19 cellular contexts compared by ENCODE assay signal in the genomic region with DNA sequence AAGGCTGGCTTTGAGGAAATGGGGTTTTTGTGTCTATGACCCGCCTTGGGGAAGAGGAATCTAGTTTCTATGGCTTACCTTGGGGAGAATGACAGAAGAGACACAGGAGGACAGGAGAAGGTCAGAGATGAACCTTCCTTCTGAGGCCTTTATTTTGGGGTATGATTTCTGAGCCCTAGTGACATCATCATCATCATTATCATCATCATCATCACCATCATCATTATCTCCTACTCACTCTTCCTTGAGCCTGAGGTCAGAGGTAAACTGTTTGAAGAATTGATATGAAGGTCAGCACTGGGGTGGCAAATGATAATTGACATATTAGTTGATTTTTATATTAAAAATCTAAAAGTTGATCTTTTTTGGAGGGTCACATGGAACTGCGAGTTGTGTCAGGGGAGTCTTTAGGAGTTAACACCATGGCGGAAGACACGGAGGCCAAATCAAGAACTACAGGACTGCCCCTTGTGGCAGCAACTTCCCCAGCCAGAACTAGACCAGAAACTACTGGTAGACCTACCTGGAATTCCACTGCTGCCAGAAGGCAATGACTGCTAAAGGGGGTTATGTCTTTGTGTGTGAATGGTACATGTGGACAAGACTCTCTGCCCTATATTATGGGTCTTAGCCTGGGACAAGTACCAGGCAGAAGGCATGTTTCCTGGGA. TPM values are rescaled to one million over a fixed set of nuclear protein-coding genes. Genes with fewer than 3 reads are reported as not detected.
"Had no signal": no experiment of that assay in that cellular context is flagged by ENCODE, and none has a peak within 500 bp of the region (broad histone marks: within the 10 kb centered on the region; RNA-seq: fewer than 3 reads in every experiment).

No MANE protein-coding gene starts in this region.

- H3K9me3 Mint-ChIP-seq: activated naive CD8-positive, alpha-beta T cell treated with anti-CD3 and anti-CD28 coated beads for 36 hours; nephron had no signal

- H3K4me1 Mint-ChIP-seq: activated naive CD8-positive, alpha-beta T cell treated with anti-CD3 and anti-CD28 coated beads for 36 hours; nephron; stimulated activated naive B cell treated with anti-CD40 and anti-IgM and Interleukin-4, amounts not matched to agents 10 μg/mL and 1 μg/mL and 100 μg/mL, for 72 hours had no signal

- H3K27ac Mint-ChIP-seq: activated naive CD8-positive, alpha-beta T cell treated with anti-CD3 and anti-CD28 coated beads for 36 hours; nephron; stimulated activated naive B cell treated with anti-CD40 and anti-IgM and Interleukin-4, amounts not matched to agents 10 μg/mL and 1 μg/mL and 100 μg/mL, for 72 hours had no signal

- H3K4me3 Mint-ChIP-seq: activated naive CD8-positive, alpha-beta T cell treated with anti-CD3 and anti-CD28 coated beads for 36 hours; nephron; stimulated activated naive B cell treated with anti-CD40 and anti-IgM and Interleukin-4, amounts not matched to agents 10 μg/mL and 1 μg/mL and 100 μg/mL, for 72 hours had no signal

- H3K9me3 ChIP-seq: thyroid gland had no signal

- H3K27me3 Mint-ChIP-seq: activated naive CD8-positive, alpha-beta T cell treated with anti-CD3 and anti-CD28 coated beads for 36 hours had no signal

- H3K27ac ChIP-seq: foreskin keratinocyte, skin epidermis, thyroid gland had no signal

- DNase-seq: activated CD4-positive, alpha-beta T cell treated with anti-CD3 and anti-CD28 coated beads, Interleukin-2, amount 50 U/mL, for 1 hour; activated CD8-positive, alpha-beta memory T cell treated with anti-CD3 and anti-CD28 coated beads for 24 hours; activated naive CD8-positive, alpha-beta T cell treated with anti-CD3 and anti-CD28 coated beads for 36 hours; amygdala; cerebellar nuclear complex; effector CD8-positive, alpha-beta T cell; foreskin keratinocyte; glutamatergic neuron; hypothalamus; kidney; mesenchymal stem cell; occipital lobe; stimulated activated CD4-positive, alpha-beta T cell treated with anti-CD3 and anti-CD28 coated beads, Interleukin-15, amount 100 ng/mL, for 24 hours; stimulated activated CD4-positive, alpha-beta T cell treated with anti-CD3 and anti-CD28 coated beads, Interleukin-4, amount 100 ng/mL, for 1 hour; stimulated activated naive B cell treated with anti-CD40 and anti-IgM and Interleukin-4, amounts not matched to agents 10 μg/mL and 1 μg/mL and 100 μg/mL, for 72 hours; thyroid gland had no signal

- ATAC-seq: activated CD4-positive, CD25-positive, alpha-beta regulatory T cell treated with anti-CD3 and anti-CD28 coated beads, Interleukin-2, amount 50 U/mL, for 24 hours; foreskin keratinocyte; stimulated activated naive B cell treated with anti-CD40 and anti-IgM and Interleukin-4, amounts not matched to agents 10 μg/mL and 1 μg/mL and 100 μg/mL, for 72 hours had no signal

- H3K4me3 ChIP-seq: skin epidermis, thyroid gland had no signal

- H3K36me3 ChIP-seq: thyroid gland had no signal

- H3K27me3 ChIP-seq: foreskin keratinocyte, thyroid gland had no signal

- H3K36me3 Mint-ChIP-seq: activated naive CD8-positive, alpha-beta T cell treated with anti-CD3 and anti-CD28 coated beads for 36 hours; stimulated activated naive B cell treated with anti-CD40 and anti-IgM and Interleukin-4, amounts not matched to agents 10 μg/mL and 1 μg/mL and 100 μg/mL, for 72 hours had no signal

- H3K4me1 ChIP-seq: foreskin keratinocyte, thyroid gland had no signal

RNA-seq across cellular contexts. Expression of gene WLS, which starts 49.8 kb away (rescaled TPM):
- total RNA-seq: activated naive CD8-positive, alpha-beta T cell treated with anti-CD3 and anti-CD28 coated beads for 36 hours had no signal
